ENCODE assay signal across 8 cellular contexts in the genomic region with DNA sequence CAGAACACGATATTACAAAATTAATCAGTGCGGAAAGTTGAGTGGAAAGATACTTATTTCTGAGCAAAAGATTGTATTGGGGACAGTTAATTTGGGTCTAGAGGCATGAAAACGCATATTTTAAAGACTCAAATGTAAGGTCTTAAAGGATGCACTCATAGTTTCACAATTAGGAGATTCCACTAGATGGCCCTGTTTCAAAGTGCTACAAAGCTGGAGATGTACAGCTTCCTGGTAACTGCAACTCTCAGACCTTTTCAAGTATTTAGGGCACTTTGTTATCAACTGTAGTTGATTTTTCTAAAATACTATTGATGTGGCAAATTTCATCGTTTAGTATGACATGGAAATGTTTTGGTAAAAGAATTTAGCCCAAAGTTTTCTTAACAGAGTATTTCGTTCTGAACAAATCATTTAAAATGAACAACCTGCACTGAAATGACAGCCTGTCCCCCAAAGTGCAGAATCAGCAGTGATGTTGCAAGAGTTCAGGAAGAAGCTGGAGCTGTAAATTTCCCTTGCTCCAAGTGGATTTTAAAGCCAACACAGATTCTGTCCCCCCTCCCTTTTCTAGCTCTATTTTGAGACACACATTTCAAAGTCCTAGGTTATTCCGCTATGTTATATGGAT. TPM values are rescaled to one million over a fixed set of nuclear protein-coding genes. Genes with fewer than 3 reads are reported as not detected.
A peak's percentile ranks its signal among the peaks of the same experiment; 100 is the strongest.
DNase-seq lines count a peak whose midpoint lies in the region; ATAC-seq, FAIRE-seq and TF ChIP-seq lines count a peak whose summit lies in the region.

No MANE protein-coding gene starts in this region.

- H3K9me2 ChIP-seq in OCI-LY1 (ENCODE audit: low read depth, low read length): no peaks in the 10 kb centered on the region

- H3F3A ChIP-seq in OCI-LY1 (ENCODE audit: insufficient read depth, low read length): no peaks in the 10 kb centered on the region

- WGBS in heart left ventricle, 4 donors: 45 to 52% (median 48%) methylated on average over 6 of the region's 6 CpGs
- WGBS in pancreas, 2 donors: 36 to 47% methylated on average over 6 of the region's 6 CpGs

- no peak overlapping the region for H3K27ac ChIP-seq in heart left ventricle
- no peak overlapping the region for H3K27ac ChIP-seq in OCI-LY1 (ENCODE audit: low read depth, low read length, poor library complexity, severe bottlenecking)
- H3K27ac ChIP-seq in pancreas: no peak overlapping the region

- TF ChIP-seq CTCF in heart left ventricle (IDR thresholded peaks at IDR 0.05) (peak in 11 of 12 donors; percentile 21 to 59 (median 43)), OCI-LY1 (IDR thresholded peaks at IDR 0.05; ENCODE audit: low read length) (peak; percentile 66), pancreas (IDR thresholded peaks at IDR 0.05) (peak in 1 of 4 donors; percentile 13)

- no peak overlapping the region for H3K4me2 ChIP-seq in OCI-LY1 (ENCODE audit: low read length)

- H4K20me1 ChIP-seq in OCI-LY1 (ENCODE audit: insufficient read depth, low read length): no peaks in the 10 kb centered on the region

- H3K4me3 ChIP-seq in heart left ventricle: no peak overlapping the region
- no peak overlapping the region for H3K4me3 ChIP-seq in OCI-LY1 (ENCODE audit: low read depth, low read length, poor library complexity, severe bottlenecking)
- no peak overlapping the region for H3K4me3 ChIP-seq in pancreas

- H3K9ac ChIP-seq in OCI-LY1 (ENCODE audit: low read length): no peak overlapping the region

- no peak for ATAC-seq in heart left ventricle
- peak; percentile 73 for ATAC-seq in HG03354 (IDR thresholded peaks at IDR 0.05; ENCODE audit: poor library complexity, severe bottlenecking, unreplicated experiment)
- ATAC-seq in pancreas: peak in 3 of 4 donors; percentile 59 to 82 (median 79)

- no peak for FAIRE-seq in pancreas (lab: Jason Lieb, UNC)

- DNase-seq in heart left ventricle: no peak
- DNase-seq in cardiac septum (ENCODE audit: low spot score): no peak
- DNase-seq in epidermal melanocyte (ENCODE audit: insufficient read length, low spot score): peak; percentile 78
- no peak for DNase-seq in pancreas
- DNase-seq in activated T-cell treated with anti-CD3 and anti-CD28 coated beads, Interleukin-2, amount 50 U/mL, for 1 hour: no peak
- DNase-seq in stimulated activated CD4-positive, alpha-beta T cell treated with anti-CD3 and anti-CD28 coated beads, Interleukin-2, amount 100 ng/mL, for 48 hours: no peak

- no peaks in the 10 kb centered on the region for H3K9me3 ChIP-seq in heart left ventricle
- H3K9me3 ChIP-seq in OCI-LY1 (ENCODE audit: low read length): no peaks in the 10 kb centered on the region
- H3K9me3 ChIP-seq in pancreas: no peaks in the 10 kb centered on the region

- no peak for TF ChIP-seq POLR2A in heart left ventricle (IDR thresholded peaks at IDR 0.05)

- intact Hi-C loops in heart left ventricle (cut with DNase I) (loop anchor here in 7 of 10 donors (2.0 to 5.0 kb wide), 3 partner anchors 378 to 380 kb away; no protein-coding TSS in a partner anchor), cardiac septum (cut with DNase I) (no loop called here), pancreas (cut with DNase I) (loop anchor here in 1 of 3 donors (10.0 kb wide), 1 partner anchor 214 kb away; no protein-coding TSS in a partner anchor)

- H3K36me3 ChIP-seq in heart left ventricle: no peaks in the 10 kb centered on the region
- H3K36me3 ChIP-seq in OCI-LY1 (ENCODE audit: insufficient read depth, low read length): no peaks in the 10 kb centered on the region
- H3K36me3 ChIP-seq in pancreas: no peaks in the 10 kb centered on the region

- peaks cover 0 to 8% (median 0%) of the 10 kb centered on the region in 9 donors for H3K27me3 ChIP-seq in heart left ventricle
- H3K27me3 ChIP-seq in OCI-LY1 (ENCODE audit: insufficient read depth, low read length): peaks cover 4% of the 10 kb centered on the region; the same call in 1 of the 2 replicates
- no peaks in the 10 kb centered on the region for H3K27me3 ChIP-seq in pancreas

- H3K4me1 ChIP-seq in heart left ventricle: no peaks in the 10 kb centered on the region
- no peaks in the 10 kb centered on the region for H3K4me1 ChIP-seq in OCI-LY1 (ENCODE audit: insufficient read depth, low read length, severe bottlenecking)
- no peaks in the 10 kb centered on the region for H3K4me1 ChIP-seq in pancreas

- no peak overlapping the region for H2AFZ ChIP-seq in OCI-LY1 (ENCODE audit: low read length)

- H3K79me2 ChIP-seq in OCI-LY1 (ENCODE audit: insufficient read depth, low read length): no peaks in the 10 kb centered on the region

RNA-seq across cellular contexts. Expression of a gene that starts 16.2 kb away (rescaled TPM):
- total RNA-seq in heart left ventricle (100 to 1,000 TPM in 7 of 9 donors, 10 to 100 TPM in 2; 74.6 to 209 (median 125) TPM), cardiac septum (113 TPM), pancreas (10 to 100 TPM; 11.3 to 21.2 (median 16.3) TPM)
- polyA plus RNA-seq in heart left ventricle (100 to 1,000 TPM in 1 of 2 donors, 10 to 100 TPM in 1; 89.2 to 149 TPM), pancreas (10 to 100 TPM; 12.6 to 29.5 TPM)

RNA-seq across cellular contexts. Expression of a gene that starts 36.8 kb away (rescaled TPM):
- total RNA-seq in heart left ventricle (10 to 100 TPM in 5 of 9 donors, 1 to 10 TPM in 4; 7.5 to 11.1 (median 10.5) TPM), cardiac septum (8.5 TPM), pancreas (1 to 10 TPM; 4.3 to 9.0 (median 4.8) TPM)
- polyA plus RNA-seq in heart left ventricle (1 to 10 TPM; 4.1 to 7.8 TPM), pancreas (1 to 10 TPM; 3.0 to 5.5 TPM)

RNA-seq across cellular contexts. Expression of a gene that starts 37.1 kb away (rescaled TPM):
- total RNA-seq in heart left ventricle: 10 to 100 TPM in 7 of 9 donors, 1 to 10 TPM in 2; 4.1 to 26.5 (median 15.1) TPM
- 1 to 10 TPM; 4.8 TPM for polyA plus RNA-seq in heart left ventricle
- 15.7 TPM for total RNA-seq in cardiac septum
- total RNA-seq in pancreas: 10 to 100 TPM in 1 of 6 donors, 1 to 10 TPM in 5; 3.5 to 10.7 (median 6.9) TPM
- 10 to 100 TPM in 1 of 2 donors, 1 to 10 TPM in 1; 5.1 to 14.4 TPM for polyA plus RNA-seq in pancreas

RNA-seq across cellular contexts. Expression of a gene that starts 46.3 kb away (rescaled TPM):
- under 1 TPM in 1 of 9 donors, not detected in 8; 0.07 TPM for total RNA-seq in heart left ventricle
- not detected for polyA plus RNA-seq in heart left ventricle
- total RNA-seq in cardiac septum: not detected
- total RNA-seq in pancreas: under 1 TPM in 2 of 6 donors, not detected in 4; 0.03 to 0.04 TPM
- under 1 TPM in 1 of 2 donors, not detected in 1; 0.04 TPM for polyA plus RNA-seq in pancreas

Comparison
In these comparisons a context has a peak if more than half of its experiments do, and no peak if none do; other contexts are left out.
1. ATAC-seq: peak in HG03354 (single experiment) and pancreas (3 of 4); none in heart left ventricle (0 of 4).